14 cellular contexts compared by ENCODE assay signal in the genomic region with DNA sequence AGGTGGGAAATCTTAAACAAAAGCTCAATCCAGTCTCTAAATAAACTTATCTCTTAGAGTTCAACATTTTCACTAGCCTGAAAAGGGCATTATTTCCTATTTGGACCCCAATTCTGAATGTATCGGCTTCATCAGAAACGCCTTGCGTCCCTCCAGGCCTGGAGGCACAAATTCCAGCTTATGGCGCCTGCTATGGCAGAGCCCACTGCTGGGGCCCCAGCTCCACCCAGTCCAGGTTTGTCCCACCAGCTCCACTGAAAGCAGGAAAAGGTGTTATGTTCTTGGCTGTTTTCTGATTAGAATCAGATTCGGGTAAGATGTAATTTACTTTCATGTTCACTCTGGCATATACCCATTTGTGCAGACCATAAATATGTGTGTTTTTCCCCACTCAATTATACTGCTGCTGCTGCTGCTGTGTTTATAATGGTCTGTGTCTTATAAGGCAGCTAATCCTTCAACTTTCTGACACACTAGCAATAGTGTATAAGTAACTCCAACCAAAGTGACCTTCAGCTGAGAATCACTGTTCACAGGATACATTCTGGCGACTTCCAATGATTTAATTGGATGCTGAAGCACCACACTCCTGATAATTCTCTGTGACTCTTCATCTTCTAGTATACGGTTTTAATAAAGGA. TPM values are rescaled to one million over a fixed set of nuclear protein-coding genes. Genes with fewer than 3 reads are reported as not detected.
DNase-seq lines count a peak whose midpoint lies in the region; ATAC-seq and TF ChIP-seq lines count a peak whose summit lies in the region.
"Had no signal": no experiment of that assay in that cellular context is flagged by ENCODE, and none has a peak within 500 bp of the region (broad histone marks: within the 10 kb centered on the region; RNA-seq: fewer than 3 reads in every experiment).

No MANE protein-coding gene starts in this region.

- H2AFZ ChIP-seq in smooth muscle cell (ENCODE audit: low read depth): no peak overlapping the region

- H3K36me3 Mint-ChIP-seq in T-helper 17 cell (ENCODE audit: low read depth): no peaks in the 10 kb centered on the region

- H4K20me1 ChIP-seq in smooth muscle cell (ENCODE audit: low read depth): peaks cover 8% of the 10 kb centered on the region

- peaks cover 4% of the 10 kb centered on the region for H3K79me2 ChIP-seq in smooth muscle cell (ENCODE audit: low read depth)

- TF ChIP-seq CTCF in fibroblast of the aortic adventitia (IDR thresholded peaks at IDR 0.05; ENCODE audit: insufficient read depth, low read length) (no peak), smooth muscle cell (IDR thresholded peaks at IDR 0.05; ENCODE audit: borderline replicate concordance, insufficient read depth, poor library complexity, severe bottlenecking) (no peak)

- H3K4me3 ChIP-seq in fibroblast of the aortic adventitia (ENCODE audit: low read depth, low read length): peak overlapping the region; percentile 73
- H3K4me3 ChIP-seq in smooth muscle cell: peak overlapping the region; percentile 34

- H3K9ac ChIP-seq in smooth muscle cell (ENCODE audit: low read depth): no peak overlapping the region

- peaks cover 45% of the 10 kb centered on the region for H3K4me1 Mint-ChIP-seq in T-helper 17 cell

- H3K4me2 ChIP-seq in smooth muscle cell: peak overlapping the region; percentile 4

- DNase-seq in DMS53 (lab: John Stamatoyannopoulos, UW) (peak; percentile 15), DMS53 treated with DMSO at 0.1 percent for 48 hours (lab: John Stamatoyannopoulos, UW; ENCODE audit: unreplicated experiment) (no peak), T-helper 17 cell (no peak), fibroblast of the aortic adventitia (ENCODE audit: low read depth) (no peak), smooth muscle cell (lab: John Stamatoyannopoulos, UW; ENCODE audit: unreplicated experiment) (no peak), RKO (ENCODE audit: low spot score) (no peak)
- DNase-seq in activated CD4-positive, alpha-beta T cell treated with anti-CD3 and anti-CD28 coated beads for 4 hours: no peak
- DNase-seq: 8988T; kidney glomerular epithelial cell; MV-4-11; stimulated activated CD4-positive, alpha-beta T cell treated with anti-CD3 and anti-CD28 coated beads, Interleukin-2, amount 100 ng/mL, for 48 hours; T1000 had no signal

- H3K36me3 ChIP-seq in smooth muscle cell (ENCODE audit: low read depth): no peaks in the 10 kb centered on the region

- H3F3A ChIP-seq in smooth muscle cell (ENCODE audit: low read depth): no peaks in the 10 kb centered on the region

- WGBS in smooth muscle cell (ENCODE audit: low lambda C conversion rate): 89% methylated on average over 7 of the region's 7 CpGs

- peak overlapping the region; percentile 88 for H3K27ac Mint-ChIP-seq in T-helper 17 cell

- ATAC-seq in T-helper 17 cell: no peak
- ATAC-seq in HG03039 (IDR thresholded peaks at IDR 0.05; ENCODE audit: unreplicated experiment): no peak

- H3K27me3 Mint-ChIP-seq in T-helper 17 cell: no peaks in the 10 kb centered on the region
- H3K27me3 Mint-ChIP-seq: central memory CD8-positive, alpha-beta T cell had no signal

- H3K27me3 ChIP-seq in smooth muscle cell (ENCODE audit: low read depth): peaks cover 9% of the 10 kb centered on the region

- H3K9me3 ChIP-seq in T-helper 17 cell (ENCODE audit: control insufficient read depth, low read length, poor library complexity, severe bottlenecking) (no peaks in the 10 kb centered on the region), smooth muscle cell (replicated peaks; ENCODE audit: low read depth) (no peaks in the 10 kb centered on the region)

- H3K4me1 ChIP-seq in smooth muscle cell (ENCODE audit: low read depth): peaks cover 16% of the 10 kb centered on the region

- H3K4me3 Mint-ChIP-seq in T-helper 17 cell: peak overlapping the region; percentile 85

- no peak overlapping the region for H3K27ac ChIP-seq in smooth muscle cell (ENCODE audit: low read depth)

RNA-seq across cellular contexts. Expression of gene IRS2, which starts 6.4 kb away (rescaled TPM):
- total RNA-seq in T-helper 17 cell (100 to 1,000 TPM in 1 of 2 donors, 10 to 100 TPM in 1; 90.1 to 101 TPM), fibroblast of the aortic adventitia (ENCODE audit: low replicate concordance) (4.3 and 15.2 TPM in 2 replicates), smooth muscle cell (0.72 and 0.90 TPM in 2 replicates)
- polyA plus RNA-seq in smooth muscle cell: 1.2 and 1.7 TPM in 2 replicates
